ENCODE assay signal across 23 cellular contexts in genomic region chr6:54981647-54982046, GRCh38.
A peak's percentile ranks its signal among the peaks of the same experiment; 100 is the strongest.
DNase-seq lines count a peak whose midpoint lies in the region; ATAC-seq and TF ChIP-seq lines count a peak whose summit lies in the region.
"Had no signal": no experiment of that assay in that cellular context is flagged by ENCODE, and none has a peak within 500 bp of the region (broad histone marks: within the 10 kb centered on the region; RNA-seq: fewer than 3 reads in every experiment).

No MANE protein-coding gene starts in this region.

- H3K27ac Mint-ChIP-seq in endothelial cell (ENCODE audit: unreplicated experiment) = no peak overlapping the region
- H3K27ac Mint-ChIP-seq: activated T-cell treated with anti-CD3 and anti-CD28 coated beads, Interleukin-2, amount 50 U/mL, for 24 hours; endodermal cell; type B pancreatic cell had no signal

- TF ChIP-seq CTCF in endothelial cell (IDR thresholded peaks at IDR 0.05; ENCODE audit: unreplicated experiment) = no peak

- no peaks in the 10 kb centered on the region for H3K9me3 Mint-ChIP-seq in endothelial cell (ENCODE audit: unreplicated experiment)

- H3K4me3 ChIP-seq in MG63 = no peak overlapping the region
- H3K4me3 ChIP-seq in HAP-1 = no peak overlapping the region
- H3K4me3 ChIP-seq: body of pancreas, lung, spleen had no signal

- H3K36me3 ChIP-seq in MG63 (no peaks in the 10 kb centered on the region), HAP-1 (replicated peaks) (no peaks in the 10 kb centered on the region)
- H3K36me3 ChIP-seq: spleen had no signal

- H3K27me3 ChIP-seq in MG63 (no peaks in the 10 kb centered on the region), HAP-1 (ENCODE audit: low read depth) (no peaks in the 10 kb centered on the region)
- H3K27me3 ChIP-seq: body of pancreas, spleen had no signal

- DNase-seq in ELF-1 (ENCODE audit: low read depth, low spot score) (peak; percentile 4), MG63 (peak; percentile 45), dedifferentiated amniotic fluid mesenchymal stem cell (ENCODE audit: extremely low spot score) (peak; percentile 20), non-pigmented ciliary epithelial cell (ENCODE audit: low read depth) (peak; percentile 36), endothelial cell (ENCODE audit: low spot score) (no peak), Kasumi-1 (lab: John Stamatoyannopoulos, UW) (no peak), HAP-1 (ENCODE audit: low spot score in 2 of 2) (no peak)
- DNase-seq: activated naive CD4-positive, alpha-beta T cell treated with anti-CD3 and anti-CD28 coated beads, Interleukin-2, amount 50 U/mL, for 16 hours; activated T-cell treated with anti-CD3 and anti-CD28 coated beads, Interleukin-2, amount 50 U/mL, for 24 hours; body of pancreas; DND-41; endodermal cell; hypothalamus; islet precursor cell; Karpas-422; NCI-H2107; NCI-H524; nucleus accumbens; spleen; stimulated activated CD4-positive, alpha-beta T cell treated with anti-CD3 and anti-CD28 coated beads, Interleukin-4, amount 100 ng/mL, for 4 hours had no signal

- in situ Hi-C loops in HAP-1 (cut with MboI; ENCODE audit: low sequenced_read_pairs) = no loop called here

- no peak for ATAC-seq in GM21717 (IDR thresholded peaks at IDR 0.05; ENCODE audit: unreplicated experiment)
- ATAC-seq: body of pancreas had no signal

- no peaks in the 10 kb centered on the region for H3K36me3 Mint-ChIP-seq in endothelial cell (ENCODE audit: low read depth, unreplicated experiment)
- H3K36me3 Mint-ChIP-seq: type B pancreatic cell had no signal

- H3K4me3 Mint-ChIP-seq in endothelial cell (ENCODE audit: unreplicated experiment) = no peak overlapping the region
- H3K4me3 Mint-ChIP-seq: activated T-cell treated with anti-CD3 and anti-CD28 coated beads, Interleukin-2, amount 50 U/mL, for 24 hours; endodermal cell; type B pancreatic cell had no signal

- H3K9me3 ChIP-seq in MG63 (no peaks in the 10 kb centered on the region), HAP-1 (no peaks in the 10 kb centered on the region; the same call in 1 of the 2 replicates)
- H3K9me3 ChIP-seq: body of pancreas had no signal

- no peaks in the 10 kb centered on the region for H3K4me1 ChIP-seq in HAP-1
- H3K4me1 ChIP-seq: body of pancreas, spleen had no signal

- H3K4me1 Mint-ChIP-seq in endothelial cell (ENCODE audit: unreplicated experiment) = no peaks in the 10 kb centered on the region
- H3K4me1 Mint-ChIP-seq: endodermal cell had no signal

- peaks cover 2% of the 10 kb centered on the region for H3K27me3 Mint-ChIP-seq in endothelial cell (ENCODE audit: unreplicated experiment)
- H3K27me3 Mint-ChIP-seq: activated T-cell treated with anti-CD3 and anti-CD28 coated beads, Interleukin-2, amount 50 U/mL, for 24 hours; type B pancreatic cell had no signal

Comparison
In these comparisons a context has a peak if more than half of its experiments do, and no peak if none do; other contexts are left out.
1. DNase-seq: peak in ELF-1 (single experiment), MG63 (single experiment), dedifferentiated amniotic fluid mesenchymal stem cell (single experiment) and non-pigmented ciliary epithelial cell (single experiment); none in endothelial cell (single experiment), Kasumi-1 (0 of 2) and HAP-1 (0 of 2).